In genomic region chr21:26120833-26121232, GRCh38 we compare ENCODE assay signal across 22 cellular contexts. TPM values are rescaled to one million over a fixed set of nuclear protein-coding genes. Genes with fewer than 3 reads are reported as not detected.
DNase-seq lines count a peak whose midpoint lies in the region; TF ChIP-seq lines count a peak whose summit lies in the region.
"Had no signal": no experiment of that assay in that cellular context is flagged by ENCODE, and none has a peak within 500 bp of the region (broad histone marks: within the 10 kb centered on the region; RNA-seq: fewer than 3 reads in every experiment).

No MANE protein-coding gene starts in this region.

- no peak overlapping the region for H3K9ac ChIP-seq in mammary epithelial cell (ENCODE audit: insufficient read depth, low read length)
- H3K9ac ChIP-seq: parathyroid adenoma had no signal

- H3K4me1 ChIP-seq in mammary epithelial cell (ENCODE audit: insufficient read depth, low read length), result peaks cover 54% of the 10 kb centered on the region
- H3K4me1 ChIP-seq: parathyroid adenoma had no signal

- H3K79me2 ChIP-seq in mammary epithelial cell (ENCODE audit: insufficient read depth, low read length), result peaks cover 97% of the 10 kb centered on the region
- H3K79me2 ChIP-seq: parathyroid adenoma had no signal

- H3K27me3 ChIP-seq in mammary epithelial cell (ENCODE audit: insufficient read depth, low read length), result no peaks in the 10 kb centered on the region
- H3K27me3 ChIP-seq: sigmoid colon had no signal

- H3K4me2 ChIP-seq in mammary epithelial cell (ENCODE audit: insufficient read depth, low read depth, low read length), result peak overlapping the region; percentile 44

- H3K27ac ChIP-seq in mammary epithelial cell (ENCODE audit: insufficient read depth, low read depth, low read length) (peak overlapping the region; percentile 18), temporal lobe (ENCODE audit: low read depth, low read length) (peak overlapping the region; percentile 33)
- H3K27ac ChIP-seq: parathyroid adenoma, sigmoid colon had no signal

- TF ChIP-seq CTCF in mammary epithelial cell (conservative IDR thresholded peaks at IDR 0.05 in 1 of 2, IDR thresholded peaks at IDR 0.05 in 1 of 2; ENCODE audit: extremely low read depth in 1 of 2, insufficient read depth in 1 of 2, low read depth in 1 of 2, low read length in 2 of 2), result no peak
- no peak for TF ChIP-seq CTCF in fibroblast of villous mesenchyme (IDR thresholded peaks at IDR 0.05; ENCODE audit: insufficient read depth, low read depth, low read length)

- BruUV-seq in mammary epithelial cell (replicated peaks; lab: Mats Ljungman, UMichigan), result no TSS peak

- dilution Hi-C loops in mammary epithelial cell (cut with HindIII; ENCODE audit: low sequenced_read_pairs), result no loop called here

- CTCF ChIA-PET in mammary epithelial cell (lab: Charles Lee; ENCODE audit: low non-redundant PET), result interaction anchor here (0.6 kb wide), 1 partner anchor 37 kb away, joined by 3 read pairs; no protein-coding TSS in a partner anchor

- H3K36me3 ChIP-seq in mammary epithelial cell (ENCODE audit: insufficient read depth, low read length), result no peaks in the 10 kb centered on the region
- H3K36me3 ChIP-seq: sigmoid colon had no signal

- in situ Hi-C loops in mammary epithelial cell (cut with MboI; ENCODE audit: low sequenced_read_pairs in 2 of 2), result no loop called here

- intact Hi-C loops in mammary epithelial cell (cut with micrococcal nuclease), result loop anchor here (2.0 kb wide), 1 partner anchor 22 kb away; no protein-coding TSS in a partner anchor

- H3K9me3 ChIP-seq in mammary epithelial cell (replicated peaks; ENCODE audit: insufficient read depth, low read length), result no peaks in the 10 kb centered on the region
- H3K9me3 ChIP-seq: sigmoid colon had no signal

- peak; percentile 78 for DNase-seq in NCI-H2171 treated with DMSO at 0.1 percent for 48 hours (lab: John Stamatoyannopoulos, UW)
- DNase-seq in mammary epithelial cell, result peak; percentile 86
- peak; percentile 44 for DNase-seq in fibroblast of villous mesenchyme (ENCODE audit: low read depth)
- DNase-seq in stimulated activated CD4-positive, alpha-beta T cell treated with anti-CD3 and anti-CD28 coated beads, Interleukin-4, amount 100 ng/mL, for 24 hours, result no peak
- DNase-seq in DMS153 (lab: John Stamatoyannopoulos, UW), result no peak
- no peak for DNase-seq in NCI-H2196 treated with DMSO at 0.1 percent for 48 hours (lab: John Stamatoyannopoulos, UW; ENCODE audit: unreplicated experiment)
- DNase-seq: activated CD4-positive, CD25-positive, alpha-beta regulatory T cell; activated CD8-positive, alpha-beta T cell treated with anti-CD3 and anti-CD28 coated beads for 36 hours; activated naive CD4-positive, alpha-beta T cell; activated T-cell treated with anti-CD3 and anti-CD28 coated beads, Interleukin-2, amount 50 U/mL, for 1 hour; CD8-positive, alpha-beta T cell; DMS53; GDM1; Karpas-422; midbrain; natural killer cell; NCI-H1694; NCI-H345; NCI-H82; sigmoid colon had no signal

- no peak overlapping the region for H3K4me3 ChIP-seq in mammary epithelial cell (replicated peaks in 1 of 3; ENCODE audit: insufficient read depth in 1 of 3, low read depth in 2 of 3, low read length in 3 of 3)
- no peak overlapping the region for H3K4me3 ChIP-seq in fibroblast of villous mesenchyme (ENCODE audit: low read depth, low read length)
- H3K4me3 ChIP-seq: sigmoid colon had no signal

- WGBS in mammary epithelial cell (ENCODE audit: low coverage, missing lambda C conversion rate), result 0% methylated on average over 4 of the region's 4 CpGs

- no peak overlapping the region for H2AFZ ChIP-seq in mammary epithelial cell (ENCODE audit: low read depth, low read length)
- H2AFZ ChIP-seq: parathyroid adenoma had no signal

- H4K20me1 ChIP-seq in mammary epithelial cell (ENCODE audit: insufficient read depth, low read length), result no peaks in the 10 kb centered on the region

RNA-seq across cellular contexts. Expression of gene APP, which starts 49.7 kb away (rescaled TPM):
- total RNA-seq in mammary epithelial cell (1,000 to 10,000 TPM; 1,070 to 1,289 TPM), fibroblast of villous mesenchyme (353 and 376 TPM in 2 replicates), temporal lobe (426 TPM)
- polyA plus RNA-seq in mammary epithelial cell, result 1,292 TPM
- 830 TPM for polyA minus RNA-seq in mammary epithelial cell

Comparison
In these comparisons a context has a peak if more than half of its experiments do, and no peak if none do; other contexts are left out.
1. DNase-seq: peak in NCI-H2171 treated with DMSO at 0.1 percent for 48 hours (single experiment), mammary epithelial cell (single experiment) and fibroblast of villous mesenchyme (single experiment); none in stimulated activated CD4-positive, alpha-beta T cell treated with anti-CD3 and anti-CD28 coated beads, Interleukin-4, amount 100 ng/mL, for 24 hours (single experiment), DMS153 (single experiment) and NCI-H2196 treated with DMSO at 0.1 percent for 48 hours (single experiment).